In genomic region chr18:47174545-47175116, GRCh38 we compare ENCODE assay signal across 9 cellular contexts. TPM values are rescaled to one million over a fixed set of nuclear protein-coding genes. Genes with fewer than 3 reads are reported as not detected.
DNase-seq lines count a peak whose midpoint lies in the region; ATAC-seq and TF ChIP-seq lines count a peak whose summit lies in the region.
"Had no signal": no experiment of that assay in that cellular context is flagged by ENCODE, and none has a peak within 500 bp of the region (broad histone marks: within the 10 kb centered on the region; RNA-seq: fewer than 3 reads in every experiment).

No MANE protein-coding gene starts in this region.

- peaks cover 12 to 37% (median 23%) of the 10 kb centered on the region in 10 experiments for H3K4me1 ChIP-seq in BLaER1 treated with 17β-estradiol and CSF1 and Interleukin-3, amounts not matched to agents 10 nM and 100 nM
- H3K4me1 ChIP-seq in effector memory CD4-positive, alpha-beta T cell (ENCODE audit: control insufficient read depth, insufficient read depth, low read length, poor library complexity, severe bottlenecking), result peaks cover 10% of the 10 kb centered on the region

- TF ChIP-seq POLR2A in erythroblast (IDR thresholded peaks at IDR 0.05; ENCODE audit: low read length), result no peak

- H3F3A ChIP-seq in neural cell (ENCODE audit: insufficient read depth, low read length, poor library complexity, severe bottlenecking), result no peaks in the 10 kb centered on the region

- peaks cover 0 to 50% (median 30%) of the 10 kb centered on the region in 11 experiments; a peak in 17 of 22 replicates for H4K20me1 ChIP-seq in BLaER1 treated with 17β-estradiol and CSF1 and Interleukin-3, amounts not matched to agents 10 nM and 100 nM
- no peaks in the 10 kb centered on the region for H4K20me1 ChIP-seq in neural cell (ENCODE audit: insufficient read depth)

- ATAC-seq in natural killer cell, result no peak

- H2AFZ ChIP-seq in neural cell (ENCODE audit: low read depth, low read length), result no peak overlapping the region

- peaks cover 0 to 41% (median 21%) of the 10 kb centered on the region in 11 experiments; a peak in 15 of 22 replicates for H3K36me3 ChIP-seq in BLaER1 treated with 17β-estradiol and CSF1 and Interleukin-3, amounts not matched to agents 10 nM and 100 nM
- no peaks in the 10 kb centered on the region for H3K36me3 ChIP-seq in effector memory CD4-positive, alpha-beta T cell (ENCODE audit: control insufficient read depth, insufficient read depth, low read length)
- H3K36me3 ChIP-seq in neural cell (ENCODE audit: insufficient read depth, low read length), result no peaks in the 10 kb centered on the region
- H3K36me3 ChIP-seq: neutrophil had no signal

- H3K27ac Mint-ChIP-seq in natural killer cell, result no peak overlapping the region

- H3K27me3 ChIP-seq in BLaER1 treated with 17β-estradiol and CSF1 and Interleukin-3, amounts not matched to agents 10 nM and 100 nM, result no peaks in the 10 kb centered on the region
- H3K27me3 ChIP-seq in effector memory CD4-positive, alpha-beta T cell (replicated peaks; ENCODE audit: control insufficient read depth, insufficient read depth, low read length, poor library complexity, severe bottlenecking), result no peaks in the 10 kb centered on the region
- no peaks in the 10 kb centered on the region for H3K27me3 ChIP-seq in neural cell (ENCODE audit: insufficient read depth, low read depth, low read length)

- H3K9me3 ChIP-seq in BLaER1 treated with 17β-estradiol and CSF1 and Interleukin-3, amounts not matched to agents 10 nM and 100 nM (replicated peaks in 1 of 11), result no peaks in the 10 kb centered on the region; a peak in 1 of 22 replicates
- H3K9me3 ChIP-seq in effector memory CD4-positive, alpha-beta T cell (ENCODE audit: control insufficient read depth, low read length), result no peaks in the 10 kb centered on the region
- no peaks in the 10 kb centered on the region for H3K9me3 ChIP-seq in neural cell (ENCODE audit: low read length)
- H3K9me3 ChIP-seq: neutrophil had no signal

- TF ChIP-seq CTCF in neural cell (IDR thresholded peaks at IDR 0.05; ENCODE audit: poor library complexity, severe bottlenecking) (no peak), natural killer cell (IDR thresholded peaks at IDR 0.05) (no peak)

- peaks cover 24% of the 10 kb centered on the region for H3K79me2 ChIP-seq in neural cell (replicated peaks; ENCODE audit: insufficient read depth, low read length)

- H3K27ac ChIP-seq in BLaER1 treated with 17β-estradiol and CSF1 and Interleukin-3, amounts not matched to agents 10 nM and 100 nM, result peak overlapping the region in 4 of 11 experiments; percentile 84 to 93 (median 91); a peak in 5 of 22 replicates
- H3K27ac ChIP-seq in effector memory CD4-positive, alpha-beta T cell (ENCODE audit: insufficient read depth, low read length, poor library complexity, severe bottlenecking), result no peak overlapping the region
- no peak overlapping the region for H3K27ac ChIP-seq in neural cell (ENCODE audit: low read length)
- H3K27ac ChIP-seq: neutrophil had no signal

- no peaks in the 10 kb centered on the region for H3K9me3 Mint-ChIP-seq in natural killer cell

- TF ChIP-seq EP300 in neural cell (conservative IDR thresholded peaks at IDR 0.05; ENCODE audit: poor library complexity, severe bottlenecking), result no peak

- no peak overlapping the region for H3K4me3 Mint-ChIP-seq in natural killer cell

- H3K4me1 Mint-ChIP-seq in natural killer cell, result peaks cover 0 to 4% of the 10 kb centered on the region in 2 donors

- no peak for TF ChIP-seq RAD21 in neural cell (conservative IDR thresholded peaks at IDR 0.05)

- peak overlapping the region; percentile 73 to 91 (median 86) for H3K4me2 ChIP-seq in BLaER1 treated with 17β-estradiol and CSF1 and Interleukin-3, amounts not matched to agents 10 nM and 100 nM
- peak overlapping the region; percentile 58 for H3K4me2 ChIP-seq in neural cell (ENCODE audit: low read length)

- DNase-seq in Jurkat, Clone E6-1 (ENCODE audit: low read depth, low spot score), result no peak
- DNase-seq in effector memory CD4-positive, alpha-beta T cell, result no peak
- DNase-seq in erythroblast (lab: John Stamatoyannopoulos, UW) (no peak), NCI-H2081 treated with DMSO at 0.1 percent for 48 hours (lab: John Stamatoyannopoulos, UW) (no peak), islet precursor cell (no peak), natural killer cell (no peak)

- no peaks in the 10 kb centered on the region for H3K36me3 Mint-ChIP-seq in natural killer cell

- H3K9me2 ChIP-seq in neural cell (ENCODE audit: insufficient read depth, low read length), result no peaks in the 10 kb centered on the region

- H3K4me3 ChIP-seq in BLaER1 treated with 17β-estradiol and CSF1 and Interleukin-3, amounts not matched to agents 10 nM and 100 nM, result peak overlapping the region; percentile 83 to 99 (median 92)
- H3K4me3 ChIP-seq in Jurkat, Clone E6-1 (ENCODE audit: low read length), result peak overlapping the region; percentile 91
- peak overlapping the region; percentile 100 for H3K4me3 ChIP-seq in effector memory CD4-positive, alpha-beta T cell (ENCODE audit: insufficient read depth, low read depth, low read length, poor library complexity, severe bottlenecking)
- peak overlapping the region; percentile 99 for H3K4me3 ChIP-seq in neural cell (ENCODE audit: low read length)

- H3K9ac ChIP-seq in BLaER1 treated with 17β-estradiol and CSF1 and Interleukin-3, amounts not matched to agents 10 nM and 100 nM, result peak overlapping the region; percentile 87 to 97 (median 93); a peak in 21 of 22 replicates
- no peak overlapping the region for H3K9ac ChIP-seq in neural cell (ENCODE audit: low read length)

- intact Hi-C loops in natural killer cell (cut with micrococcal nuclease), result no loop called here

- H3K27me3 Mint-ChIP-seq in natural killer cell (ENCODE audit: low read depth in 2 of 2), result no peaks in the 10 kb centered on the region

TF ChIP-seq in neural cell, 6 proteins besides CTCF, POLR2A, EP300 and RAD21:
- TF ChIP-seq REST (IDR thresholded peaks at IDR 0.05; ENCODE audit: borderline replicate concordance) (no peak), POLR2AphosphoS5 (IDR thresholded peaks at IDR 0.05) (no peak)
TF ChIP-seq in neural cell: peak in this region for 0.

RNA-seq across cellular contexts. Expression of gene IER3IP1, which starts 1.5 kb away (rescaled TPM):
- polyA plus RNA-seq in Jurkat, Clone E6-1 (2012; ENCODE audit: insufficient read depth, insufficient read length), result 12.9 TPM
- polyA plus RNA-seq in neural cell, result 23.3 and 27.1 TPM in 2 replicates
- polyA minus RNA-seq in neural cell, result 20.5 and 22.1 TPM in 2 replicates
- 1 to 10 TPM; 6.1 to 8.7 (median 8.4) TPM for total RNA-seq in natural killer cell

RNA-seq across cellular contexts. Expression of gene HDHD2, which starts 24.3 kb away (rescaled TPM):
- 43.1 TPM for polyA plus RNA-seq in Jurkat, Clone E6-1 (2012; ENCODE audit: insufficient read depth, insufficient read length)
- 61.3 and 64.9 TPM in 2 replicates for polyA plus RNA-seq in neural cell
- polyA minus RNA-seq in neural cell, result 64.0 and 64.3 TPM in 2 replicates
- total RNA-seq in natural killer cell, result 10 to 100 TPM; 27.5 to 36.2 (median 35.3) TPM
